8 cellular contexts compared by ENCODE assay signal in the genomic region with DNA sequence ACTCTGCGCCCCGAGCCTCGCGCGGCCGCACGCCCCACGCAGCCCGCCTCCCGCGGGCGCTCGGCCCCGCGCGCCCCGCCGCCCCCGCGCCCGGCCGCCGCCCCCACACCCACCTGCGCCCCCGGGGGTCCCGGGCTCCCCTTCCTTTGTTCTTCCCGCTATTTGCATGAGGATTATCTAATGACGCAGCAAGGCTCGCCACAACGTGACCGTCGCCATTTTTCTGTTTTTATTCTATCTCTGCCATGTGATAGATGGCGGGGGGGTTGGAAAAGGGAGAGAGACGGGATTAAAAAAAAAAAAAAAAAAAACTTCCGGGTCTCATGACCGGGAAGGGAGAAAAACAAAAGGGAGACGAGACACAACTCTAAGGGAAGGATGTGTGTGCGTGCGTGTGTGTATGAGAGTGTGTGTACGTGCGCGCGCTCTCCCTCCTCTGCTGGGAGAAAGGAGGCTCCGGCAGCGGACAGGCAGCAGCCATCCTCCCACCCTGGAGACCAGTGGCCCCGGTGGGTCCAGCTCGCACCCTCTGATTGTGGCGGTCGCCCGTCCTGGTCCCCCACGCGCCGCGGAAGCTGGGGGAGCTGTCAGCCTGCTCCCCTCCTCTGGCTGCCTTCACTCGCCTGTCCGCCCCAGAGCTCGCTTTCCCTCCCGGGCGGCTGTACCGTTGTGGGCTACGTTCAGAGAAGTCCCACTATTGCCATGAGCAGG.
DNase-seq lines count a peak whose midpoint lies in the region; FAIRE-seq and TF ChIP-seq lines count a peak whose summit lies in the region.

No MANE protein-coding gene starts in this region.

- H3K9me3 Mint-ChIP-seq in activated T-cell treated with anti-CD3 and anti-CD28 coated beads, Interleukin-2, amount 50 U/mL, for 24 hours: no peaks in the 10 kb centered on the region

- H3K9ac ChIP-seq in OCI-LY1 (ENCODE audit: low read length): peak overlapping the region; percentile 77

- WGBS in esophagus, 2 donors: 0 to 1% methylated on average over 37 to 61 of the region's 61 CpGs

- DNase-seq in AG10803 (ENCODE audit: low read depth): peak; percentile 75
- peak; percentile 50 for DNase-seq in GM19239 (ENCODE audit: insufficient read length, low spot score)
- peak; percentile 27 for DNase-seq in HTR-8/SVneo (ENCODE audit: insufficient read length, low spot score)
- peak; percentile 77 for DNase-seq in activated T-cell treated with anti-CD3 and anti-CD28 coated beads, Interleukin-2, amount 50 U/mL, for 24 hours
- DNase-seq in midbrain (lab: John Stamatoyannopoulos, UW): peak; percentile 87
- peak; percentile 13 to 20 for DNase-seq in stimulated activated CD8-positive, alpha-beta memory T cell treated with anti-CD3 and anti-CD28 coated beads, Interleukin-4, amount 100 ng/mL, for 4 hours (ENCODE audit: low read depth in 2 of 2, low spot score in 1 of 2)

- peak overlapping the region; percentile 86 for H3K4me3 Mint-ChIP-seq in activated T-cell treated with anti-CD3 and anti-CD28 coated beads, Interleukin-2, amount 50 U/mL, for 24 hours

- peak overlapping the region; percentile 97 for H3K27ac Mint-ChIP-seq in activated T-cell treated with anti-CD3 and anti-CD28 coated beads, Interleukin-2, amount 50 U/mL, for 24 hours

- H3K4me3 ChIP-seq in AG10803 (ENCODE audit: low read length) (peak overlapping the region; percentile 84), OCI-LY1 (ENCODE audit: low read depth, low read length, poor library complexity, severe bottlenecking) (peak overlapping the region; percentile 80), esophagus (ENCODE audit: low read depth in 1 of 2, low read length in 2 of 2) (peak overlapping the region; percentile 71 to 80)

- no peak overlapping the region for H2AFZ ChIP-seq in OCI-LY1 (ENCODE audit: low read length)

- TF ChIP-seq CTCF in AG10803 (conservative IDR thresholded peaks at IDR 0.05; ENCODE audit: low read length): no peak
- no peak for TF ChIP-seq CTCF in OCI-LY1 (IDR thresholded peaks at IDR 0.05; ENCODE audit: low read length)

- FAIRE-seq in GM19239 (lab: Jason Lieb, UNC) (no peak), HTR-8/SVneo (lab: Jason Lieb, UNC) (no peak)

- H3K27me3 Mint-ChIP-seq in activated T-cell treated with anti-CD3 and anti-CD28 coated beads, Interleukin-2, amount 50 U/mL, for 24 hours: no peaks in the 10 kb centered on the region

- no peaks in the 10 kb centered on the region for H3K9me3 ChIP-seq in OCI-LY1 (ENCODE audit: low read length)
- no peaks in the 10 kb centered on the region for H3K9me3 ChIP-seq in esophagus (ENCODE audit: control insufficient read depth in 2 of 2, insufficient read depth in 1 of 2, low read depth in 1 of 2, low read length in 1 of 2)

- H3K27me3 ChIP-seq in OCI-LY1 (ENCODE audit: insufficient read depth, low read length): no peaks in the 10 kb centered on the region
- no peaks in the 10 kb centered on the region for H3K27me3 ChIP-seq in esophagus (ENCODE audit: control insufficient read depth in 1 of 2, insufficient read depth in 2 of 2, low read length in 2 of 2)

- no peaks in the 10 kb centered on the region for H3K79me2 ChIP-seq in OCI-LY1 (ENCODE audit: insufficient read depth, low read length)

- H3K4me1 Mint-ChIP-seq in activated T-cell treated with anti-CD3 and anti-CD28 coated beads, Interleukin-2, amount 50 U/mL, for 24 hours (ENCODE audit: low read depth): peaks cover 55% of the 10 kb centered on the region

- H3K27ac ChIP-seq in OCI-LY1 (ENCODE audit: low read depth, low read length, poor library complexity, severe bottlenecking) (peak overlapping the region; percentile 61), esophagus (ENCODE audit: low read depth in 2 of 2, low read length in 1 of 2) (peak overlapping the region; percentile 95 to 98)

- H3K36me3 ChIP-seq in OCI-LY1 (ENCODE audit: insufficient read depth, low read length) (no peaks in the 10 kb centered on the region), esophagus (ENCODE audit: control insufficient read depth in 2 of 2, insufficient read depth in 2 of 2, low read length in 1 of 2) (no peaks in the 10 kb centered on the region)

- H3K9me2 ChIP-seq in OCI-LY1 (ENCODE audit: low read depth, low read length): no peaks in the 10 kb centered on the region

- H3F3A ChIP-seq in OCI-LY1 (ENCODE audit: insufficient read depth, low read length): no peaks in the 10 kb centered on the region; the same call in 1 of the 2 replicates

- H4K20me1 ChIP-seq in OCI-LY1 (ENCODE audit: insufficient read depth, low read length): no peaks in the 10 kb centered on the region

- peaks cover 12% of the 10 kb centered on the region for H3K36me3 Mint-ChIP-seq in activated T-cell treated with anti-CD3 and anti-CD28 coated beads, Interleukin-2, amount 50 U/mL, for 24 hours (ENCODE audit: low read depth)

- H3K4me1 ChIP-seq in OCI-LY1 (ENCODE audit: insufficient read depth, low read length, severe bottlenecking) (peaks cover 25% of the 10 kb centered on the region), esophagus (ENCODE audit: control insufficient read depth in 2 of 2, insufficient read depth in 2 of 2, low read length in 1 of 2) (no peaks in the 10 kb centered on the region)

- H3K4me2 ChIP-seq in OCI-LY1 (ENCODE audit: low read length): peak overlapping the region; percentile 88

Comparison
In these comparisons a context has a peak if more than half of its experiments do, and no peak if none do; other contexts are left out.
1. Peak in every context shown above with its lines: DNase-seq, H3K4me3 ChIP-seq and H3K27ac ChIP-seq.
2. DNase-seq: peak in every context shown above with its lines; median percentile 87 in midbrain; 77 in activated T-cell treated with anti-CD3 and anti-CD28 coated beads, Interleukin-2, amount 50 U/mL, for 24 hours; 75 in AG10803; 50 in GM19239; 27 in HTR-8/SVneo; 16 in stimulated activated CD8-positive, alpha-beta memory T cell treated with anti-CD3 and anti-CD28 coated beads, Interleukin-4, amount 100 ng/mL, for 4 hours.